In the genomic region with DNA sequence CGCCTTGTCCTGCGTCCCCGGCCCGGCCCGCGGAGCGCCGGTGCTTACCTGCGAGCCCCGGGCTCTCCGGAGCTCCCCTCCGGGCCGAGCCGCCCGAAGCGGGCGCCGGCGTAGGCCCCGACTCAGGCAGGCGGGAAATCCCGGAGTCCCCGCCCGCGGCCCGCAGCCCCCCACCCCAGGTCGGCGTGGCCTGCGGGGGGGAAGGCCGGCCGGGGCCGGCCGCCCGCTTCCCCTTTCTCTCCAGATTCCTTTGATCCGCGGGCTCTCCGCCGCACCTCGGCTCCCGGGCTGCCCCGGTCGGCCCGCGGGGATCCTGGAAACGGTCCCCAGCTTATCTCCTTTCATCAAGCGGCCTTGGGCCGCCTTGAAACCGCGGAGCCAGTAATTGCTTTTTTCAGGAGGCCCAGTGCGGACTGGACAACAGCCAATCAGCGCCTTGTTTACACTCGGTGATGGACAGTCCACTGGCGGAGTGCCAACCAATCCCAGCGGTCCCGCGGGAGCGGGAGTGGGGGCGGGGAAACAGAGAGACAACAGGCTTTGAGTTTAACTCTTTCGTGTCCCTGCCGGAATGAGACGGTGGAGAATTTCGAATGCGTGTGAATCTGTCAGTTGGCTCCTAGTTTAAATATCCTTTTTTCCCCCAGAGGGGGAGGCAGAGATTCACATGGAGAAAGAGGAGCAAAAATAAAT, we compare ENCODE assay signal across 7 cellular contexts. TPM values are rescaled to one million over a fixed set of nuclear protein-coding genes. Genes with fewer than 3 reads are reported as not detected.
DNase-seq lines count a peak whose midpoint lies in the region; ATAC-seq and TF ChIP-seq lines count a peak whose summit lies in the region.

No MANE protein-coding gene starts in this region.

- no peaks in the 10 kb centered on the region for H3K27me3 ChIP-seq in gastrocnemius medialis

- peak; percentile 91 for DNase-seq in GM12865 (ENCODE audit: low read depth)
- peak; percentile 98 for DNase-seq in NCI-H1105 treated with DMSO at 0.1 percent for 48 hours (lab: John Stamatoyannopoulos, UW)
- DNase-seq in caudate nucleus (lab: John Stamatoyannopoulos, UW) = peak; percentile 73 to 100 (median 98)
- peak; percentile 97 for DNase-seq in iPS-NIHi7 (ENCODE audit: extremely low spot score)
- DNase-seq in gastrocnemius medialis = peak; percentile 100

- TF ChIP-seq CTCF in GM12865 (IDR thresholded peaks at IDR 0.05; ENCODE audit: insufficient read depth, low read depth, low read length, missing control alignments) (no peak), gastrocnemius medialis (IDR thresholded peaks at IDR 0.05 in 4 of 5, conservative IDR thresholded peaks at IDR 0.05 in 1 of 5) (no peak)

- H3K27ac ChIP-seq in caudate nucleus (ENCODE audit: low read depth, low read length) = peak overlapping the region; percentile 74
- H3K27ac ChIP-seq in gastrocnemius medialis = peak overlapping the region; percentile 98 to 99 (median 98)

- TF ChIP-seq POLR2A in gastrocnemius medialis (IDR thresholded peaks at IDR 0.05) = peak; percentile 90 to 93

- no peaks in the 10 kb centered on the region for H3K36me3 ChIP-seq in gastrocnemius medialis

- H3K9me3 ChIP-seq in gastrocnemius medialis = no peaks in the 10 kb centered on the region

- ATAC-seq in SK-N-SH treated with all-trans-retinoic acid at 6 μM for 48 hours (peak; percentile 11), gastrocnemius medialis (peak; percentile 59 to 74), GM18519 (IDR thresholded peaks at IDR 0.05; ENCODE audit: low FRiP score, unreplicated experiment) (no peak)

- H3K4me3 ChIP-seq in GM12865 (ENCODE audit: low read depth, low read length) = peak overlapping the region; percentile 16; the same call in 1 of the 2 replicates
- peak overlapping the region; percentile 72 to 93 (median 80) for H3K4me3 ChIP-seq in gastrocnemius medialis

- intact Hi-C loops in gastrocnemius medialis (cut with DNase I; ENCODE audit: low total_unique reads) = loop anchor here (1.0 to 2.0 kb wide), 4 partner anchors 33 to 119 kb away; a partner anchor contains a TSS

- peaks cover 33 to 39% of the 10 kb centered on the region in 2 donors for H3K4me1 ChIP-seq in gastrocnemius medialis

- in situ Hi-C loops in gastrocnemius medialis (cut with MboI; ENCODE audit: low sequenced_read_pairs in 4 of 4) = loop anchor here in 1 of 4 donors (10.0 kb wide), 1 partner anchor 99 kb away; a partner anchor contains a TSS

TF ChIP-seq in SK-N-SH treated with all-trans-retinoic acid at 6 μM for 48 hours, 23 proteins besides CTCF, POLR2A, EP300 and RAD21:
- TF ChIP-seq, protein P1, sequence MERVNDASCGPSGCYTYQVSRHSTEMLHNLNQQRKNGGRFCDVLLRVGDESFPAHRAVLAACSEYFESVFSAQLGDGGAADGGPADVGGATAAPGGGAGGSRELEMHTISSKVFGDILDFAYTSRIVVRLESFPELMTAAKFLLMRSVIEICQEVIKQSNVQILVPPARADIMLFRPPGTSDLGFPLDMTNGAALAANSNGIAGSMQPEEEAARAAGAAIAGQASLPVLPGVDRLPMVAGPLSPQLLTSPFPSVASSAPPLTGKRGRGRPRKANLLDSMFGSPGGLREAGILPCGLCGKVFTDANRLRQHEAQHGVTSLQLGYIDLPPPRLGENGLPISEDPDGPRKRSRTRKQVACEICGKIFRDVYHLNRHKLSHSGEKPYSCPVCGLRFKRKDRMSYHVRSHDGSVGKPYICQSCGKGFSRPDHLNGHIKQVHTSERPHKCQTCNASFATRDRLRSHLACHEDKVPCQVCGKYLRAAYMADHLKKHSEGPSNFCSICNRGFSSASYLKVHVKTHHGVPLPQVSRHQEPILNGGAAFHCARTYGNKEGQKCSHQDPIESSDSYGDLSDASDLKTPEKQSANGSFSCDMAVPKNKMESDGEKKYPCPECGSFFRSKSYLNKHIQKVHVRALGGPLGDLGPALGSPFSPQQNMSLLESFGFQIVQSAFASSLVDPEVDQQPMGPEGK (CRISPR knock-in tag; IDR thresholded peaks at IDR 0.05; ENCODE audit: borderline replicate concordance) = peak; percentile 42; the same call in 1 of the 2 replicates
- TF ChIP-seq CSDC2 (CRISPR knock-in tag; IDR thresholded peaks at IDR 0.05) (no peak), ZFP3 (CRISPR knock-in tag; IDR thresholded peaks at IDR 0.05) (no peak), TOX (CRISPR knock-in tag; IDR thresholded peaks at IDR 0.05; ENCODE audit: borderline replicate concordance) (no peak), TCF4 (CRISPR knock-in tag; IDR thresholded peaks at IDR 0.05; ENCODE audit: borderline replicate concordance) (no peak; the same call in 1 of the 2 replicates), BACH2 (CRISPR knock-in tag; IDR thresholded peaks at IDR 0.05; ENCODE audit: borderline replicate concordance) (no peak)
- TF ChIP-seq, protein P2, sequence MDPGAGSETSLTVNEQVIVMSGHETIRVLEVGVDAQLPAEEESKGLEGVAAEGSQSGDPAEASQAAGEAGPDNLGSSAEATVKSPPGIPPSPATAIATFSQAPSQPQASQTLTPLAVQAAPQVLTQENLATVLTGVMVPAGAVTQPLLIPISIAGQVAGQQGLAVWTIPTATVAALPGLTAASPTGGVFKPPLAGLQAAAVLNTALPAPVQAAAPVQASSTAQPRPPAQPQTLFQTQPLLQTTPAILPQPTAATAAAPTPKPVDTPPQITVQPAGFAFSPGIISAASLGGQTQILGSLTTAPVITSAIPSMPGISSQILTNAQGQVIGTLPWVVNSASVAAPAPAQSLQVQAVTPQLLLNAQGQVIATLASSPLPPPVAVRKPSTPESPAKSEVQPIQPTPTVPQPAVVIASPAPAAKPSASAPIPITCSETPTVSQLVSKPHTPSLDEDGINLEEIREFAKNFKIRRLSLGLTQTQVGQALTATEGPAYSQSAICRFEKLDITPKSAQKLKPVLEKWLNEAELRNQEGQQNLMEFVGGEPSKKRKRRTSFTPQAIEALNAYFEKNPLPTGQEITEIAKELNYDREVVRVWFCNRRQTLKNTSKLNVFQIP (CRISPR knock-in tag; IDR thresholded peaks at IDR 0.05; ENCODE audit: borderline replicate concordance, low read depth) = peak; percentile 68; the same call in 1 of the 2 replicates
- TF ChIP-seq, protein P3, sequence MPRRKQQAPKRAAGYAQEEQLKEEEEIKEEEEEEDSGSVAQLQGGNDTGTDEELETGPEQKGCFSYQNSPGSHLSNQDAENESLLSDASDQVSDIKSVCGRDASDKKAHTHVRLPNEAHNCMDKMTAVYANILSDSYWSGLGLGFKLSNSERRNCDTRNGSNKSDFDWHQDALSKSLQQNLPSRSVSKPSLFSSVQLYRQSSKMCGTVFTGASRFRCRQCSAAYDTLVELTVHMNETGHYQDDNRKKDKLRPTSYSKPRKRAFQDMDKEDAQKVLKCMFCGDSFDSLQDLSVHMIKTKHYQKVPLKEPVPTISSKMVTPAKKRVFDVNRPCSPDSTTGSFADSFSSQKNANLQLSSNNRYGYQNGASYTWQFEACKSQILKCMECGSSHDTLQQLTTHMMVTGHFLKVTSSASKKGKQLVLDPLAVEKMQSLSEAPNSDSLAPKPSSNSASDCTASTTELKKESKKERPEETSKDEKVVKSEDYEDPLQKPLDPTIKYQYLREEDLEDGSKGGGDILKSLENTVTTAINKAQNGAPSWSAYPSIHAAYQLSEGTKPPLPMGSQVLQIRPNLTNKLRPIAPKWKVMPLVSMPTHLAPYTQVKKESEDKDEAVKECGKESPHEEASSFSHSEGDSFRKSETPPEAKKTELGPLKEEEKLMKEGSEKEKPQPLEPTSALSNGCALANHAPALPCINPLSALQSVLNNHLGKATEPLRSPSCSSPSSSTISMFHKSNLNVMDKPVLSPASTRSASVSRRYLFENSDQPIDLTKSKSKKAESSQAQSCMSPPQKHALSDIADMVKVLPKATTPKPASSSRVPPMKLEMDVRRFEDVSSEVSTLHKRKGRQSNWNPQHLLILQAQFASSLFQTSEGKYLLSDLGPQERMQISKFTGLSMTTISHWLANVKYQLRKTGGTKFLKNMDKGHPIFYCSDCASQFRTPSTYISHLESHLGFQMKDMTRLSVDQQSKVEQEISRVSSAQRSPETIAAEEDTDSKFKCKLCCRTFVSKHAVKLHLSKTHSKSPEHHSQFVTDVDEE (CRISPR knock-in tag; IDR thresholded peaks at IDR 0.05) = peak; percentile 92

RNA-seq across cellular contexts. Expression of a gene that starts 1.4 kb away (rescaled TPM):
- total RNA-seq in gastrocnemius medialis = 1 to 10 TPM; 2.5 to 8.4 (median 5.8) TPM
